In the genomic region with DNA sequence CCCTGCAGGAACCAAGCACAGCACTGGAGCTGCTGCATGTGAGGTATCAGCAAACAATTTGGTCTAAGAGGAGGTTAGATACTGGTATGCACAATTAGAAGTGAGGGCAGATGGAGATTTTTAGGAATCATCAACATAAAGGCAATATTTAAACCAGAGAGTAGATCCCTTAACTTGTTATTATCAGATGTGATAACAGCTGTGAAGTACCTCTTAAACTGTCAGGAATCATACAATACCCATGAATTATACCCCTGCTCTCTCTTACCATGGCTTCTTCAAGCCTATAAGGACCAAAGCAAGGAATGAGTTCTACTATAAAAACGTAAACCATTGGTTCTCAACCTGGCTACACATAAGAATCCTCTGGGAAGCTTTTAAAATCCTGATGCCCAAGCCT, we compare ENCODE assay signal across 17 cellular contexts. TPM values are rescaled to one million over a fixed set of nuclear protein-coding genes. Genes with fewer than 3 reads are reported as not detected.
DNase-seq lines count a peak whose midpoint lies in the region; ATAC-seq and TF ChIP-seq lines count a peak whose summit lies in the region.
"Had no signal": no experiment of that assay in that cellular context is flagged by ENCODE, and none has a peak within 500 bp of the region (broad histone marks: within the 10 kb centered on the region; RNA-seq: fewer than 3 reads in every experiment).

No MANE protein-coding gene starts in this region.

- no peak overlapping the region for H2AFZ ChIP-seq in mammary epithelial cell (ENCODE audit: low read depth, low read length)
- no peak overlapping the region for H2AFZ ChIP-seq in smooth muscle cell (ENCODE audit: low read depth)
- no peak overlapping the region for H2AFZ ChIP-seq in MM.1S (ENCODE audit: low read length)

- H3K4me1 ChIP-seq in mammary epithelial cell (ENCODE audit: insufficient read depth, low read length) (peaks cover 57% of the 10 kb centered on the region), Panc1 (ENCODE audit: control insufficient read depth, insufficient read depth, low read length) (peaks cover 48% of the 10 kb centered on the region), foreskin keratinocyte (peaks cover 38% of the 10 kb centered on the region), smooth muscle cell (ENCODE audit: low read depth) (peaks cover 35% of the 10 kb centered on the region), MM.1S (ENCODE audit: low read length) (no peaks in the 10 kb centered on the region)

- H3K9me3 Mint-ChIP-seq in MCF 10A (ENCODE audit: unreplicated experiment) (no peaks in the 10 kb centered on the region), WTC11 (no peaks in the 10 kb centered on the region)
- H3K9me3 Mint-ChIP-seq: CD4-positive, alpha-beta T cell had no signal

- H3F3A ChIP-seq in smooth muscle cell (ENCODE audit: low read depth) (peaks cover 44% of the 10 kb centered on the region), MM.1S (ENCODE audit: insufficient read depth, low read length) (no peaks in the 10 kb centered on the region)

- H3K36me3 Mint-ChIP-seq in MCF 10A (ENCODE audit: insufficient read depth, unreplicated experiment) (peaks cover 47% of the 10 kb centered on the region), WTC11 (peaks cover 20% of the 10 kb centered on the region)

- H3K4me3 Mint-ChIP-seq in MCF 10A (ENCODE audit: unreplicated experiment), result no peak overlapping the region
- H3K4me3 Mint-ChIP-seq in WTC11, result no peak overlapping the region
- H3K4me3 Mint-ChIP-seq: CD4-positive, alpha-beta T cell had no signal

- H3K79me2 ChIP-seq in mammary epithelial cell (ENCODE audit: insufficient read depth, low read length), result peaks cover 100% of the 10 kb centered on the region
- peaks cover 76% of the 10 kb centered on the region for H3K79me2 ChIP-seq in smooth muscle cell (ENCODE audit: low read depth)
- H3K79me2 ChIP-seq in MM.1S (ENCODE audit: low read length), result no peaks in the 10 kb centered on the region

- CTCF ChIA-PET in mammary epithelial cell (lab: Charles Lee; ENCODE audit: low non-redundant PET), result interaction anchor here (0.6 to 0.7 kb wide), 2 partner anchors 97 to 147 kb away, joined by 3 to 6 read pairs; no protein-coding TSS in a partner anchor
- CTCF ChIA-PET in MCF 10A (lab: Yijun Ruan, JAX), result interaction anchor here (0.6 to 4.0 kb wide), 6 partner anchors 11 to 388 kb away, joined by 3 to 28 read pairs (median 4); no protein-coding TSS in a partner anchor
- CTCF ChIA-PET in Panc1 (lab: Charles Lee), result interaction anchor here (0.7 to 1.2 kb wide), 2 partner anchors 48 to 97 kb away, joined by 3 read pairs; no protein-coding TSS in a partner anchor
- CTCF ChIA-PET in WTC11 (lab: Charles Lee), result interaction anchor here (1.3 kb wide), 1 partner anchor 48 kb away, joined by 4 read pairs; no protein-coding TSS in a partner anchor

- peak overlapping the region; percentile 15 for H3K9ac ChIP-seq in mammary epithelial cell (ENCODE audit: insufficient read depth, low read length)
- H3K9ac ChIP-seq in smooth muscle cell (ENCODE audit: low read depth), result no peak overlapping the region
- H3K9ac ChIP-seq in MM.1S (ENCODE audit: low read length), result no peak overlapping the region

- in situ Hi-C loops in mammary epithelial cell (cut with MboI; ENCODE audit: low sequenced_read_pairs in 2 of 2) (no loop called here), Panc1 (cut with HindIII; ENCODE audit: low pct_unique_long_range_greater_than_20kb, low sequenced_read_pairs) (no loop called here)

- peaks cover 35% of the 10 kb centered on the region for H3K36me3 ChIP-seq in mammary epithelial cell (ENCODE audit: insufficient read depth, low read length)
- H3K36me3 ChIP-seq in Panc1 (ENCODE audit: control insufficient read depth, insufficient read depth, low read length), result peaks cover 2% of the 10 kb centered on the region; the same call in 1 of the 2 replicates
- peaks cover 4% of the 10 kb centered on the region for H3K36me3 ChIP-seq in smooth muscle cell (ENCODE audit: low read depth)
- no peaks in the 10 kb centered on the region for H3K36me3 ChIP-seq in MM.1S (replicated peaks; ENCODE audit: insufficient read depth, low read length)

- BruUV-seq in mammary epithelial cell (replicated peaks; lab: Mats Ljungman, UMichigan) (no TSS peak), MCF 10A (replicated peaks; lab: Mats Ljungman, UMichigan) (no TSS peak), Panc1 (replicated peaks; lab: Mats Ljungman, UMichigan) (no TSS peak)

- H4K20me1 ChIP-seq in mammary epithelial cell (ENCODE audit: insufficient read depth, low read length), result peaks cover 24% of the 10 kb centered on the region
- H4K20me1 ChIP-seq in smooth muscle cell (ENCODE audit: low read depth), result peaks cover 77% of the 10 kb centered on the region
- H4K20me1 ChIP-seq in MM.1S (ENCODE audit: insufficient read depth, low read length), result no peaks in the 10 kb centered on the region

- dilution Hi-C loops in mammary epithelial cell (cut with HindIII; ENCODE audit: low sequenced_read_pairs), result no loop called here

- TF ChIP-seq CTCF in mammary epithelial cell (conservative IDR thresholded peaks at IDR 0.05 in 1 of 2, IDR thresholded peaks at IDR 0.05 in 1 of 2; ENCODE audit: extremely low read depth in 1 of 2, insufficient read depth in 1 of 2, low read depth in 1 of 2, low read length in 2 of 2) (no peak), MCF 10A (IDR thresholded peaks at IDR 0.05; ENCODE audit: unreplicated experiment) (no peak), Panc1 (IDR thresholded peaks at IDR 0.05) (no peak), foreskin keratinocyte (conservative IDR thresholded peaks at IDR 0.05) (no peak), smooth muscle cell (IDR thresholded peaks at IDR 0.05; ENCODE audit: borderline replicate concordance, insufficient read depth, poor library complexity, severe bottlenecking) (no peak), MM.1S (IDR thresholded peaks at IDR 0.05; ENCODE audit: low read length) (no peak), WTC11 (IDR thresholded peaks at IDR 0.05) (no peak)

- H3K27ac Mint-ChIP-seq in MCF 10A (ENCODE audit: low read depth, unreplicated experiment) (no peak overlapping the region), WTC11 (no peak overlapping the region)
- H3K27ac Mint-ChIP-seq: CD4-positive, alpha-beta T cell had no signal

- no peaks in the 10 kb centered on the region for H3K9me2 ChIP-seq in MM.1S (replicated peaks; ENCODE audit: insufficient read depth, low read length)

- ATAC-seq in Panc1 (no peak), foreskin keratinocyte (no peak), HG03097 (IDR thresholded peaks at IDR 0.05; ENCODE audit: low FRiP score, unreplicated experiment) (no peak), WTC11 (no peak)
- ATAC-seq: HCT116 had no signal

- H3K4me2 ChIP-seq in mammary epithelial cell (ENCODE audit: insufficient read depth, low read depth, low read length) (peak overlapping the region; percentile 95), smooth muscle cell (peak overlapping the region; percentile 87), MM.1S (ENCODE audit: low read depth, low read length) (no peak overlapping the region)

- DNase-seq in mammary epithelial cell, result no peak
- no peak for DNase-seq in MCF 10A (ENCODE audit: unreplicated experiment)
- DNase-seq in Panc1 (ENCODE audit: low read depth, low spot score), result no peak
- no peak for DNase-seq in foreskin keratinocyte
- DNase-seq in smooth muscle cell (lab: John Stamatoyannopoulos, UW; ENCODE audit: unreplicated experiment), result no peak
- no peak for DNase-seq in MM.1S
- no peak for DNase-seq in WTC11 (ENCODE audit: low spot score)
- DNase-seq: AML-193; CD4-positive, alpha-beta T cell; KG1; NCI-H1092 treated with DMSO at 0.1 percent for 48 hours; NCI-H1930; NCI-H2171; NCI-H510A treated with DMSO at 0.1 percent for 48 hours; RPMI8226 had no signal

- H3K4me3 ChIP-seq in mammary epithelial cell (replicated peaks in 1 of 3; ENCODE audit: insufficient read depth in 1 of 3, low read depth in 2 of 3, low read length in 3 of 3) (no peak overlapping the region), Panc1 (ENCODE audit: low read depth in 2 of 2, low read length in 2 of 2) (no peak overlapping the region), smooth muscle cell (no peak overlapping the region), MM.1S (ENCODE audit: low read length) (no peak overlapping the region)

- H3K27me3 Mint-ChIP-seq in MCF 10A (ENCODE audit: insufficient read depth, unreplicated experiment) (no peaks in the 10 kb centered on the region), WTC11 (ENCODE audit: low read depth) (peaks cover 20% of the 10 kb centered on the region)

- H3K27ac ChIP-seq in mammary epithelial cell (ENCODE audit: insufficient read depth, low read depth, low read length) (no peak overlapping the region), Panc1 (ENCODE audit: low read length) (peak overlapping the region; percentile 51; the same call in 1 of the 2 replicates), foreskin keratinocyte (peak overlapping the region; percentile 33), smooth muscle cell (ENCODE audit: low read depth) (peak overlapping the region; percentile 83), MM.1S (ENCODE audit: low read length) (no peak overlapping the region)

- intact Hi-C loops in mammary epithelial cell (cut with micrococcal nuclease), result no loop called here
- intact Hi-C loops in MCF 10A (cut with micrococcal nuclease), result no loop called here
- intact Hi-C loops in Panc1 (cut with micrococcal nuclease; ENCODE audit: unreplicated experiment), result no loop called here

- WGBS in mammary epithelial cell (ENCODE audit: low coverage, missing lambda C conversion rate), result 82% methylated on average over 1 of the region's 1 CpG
- 93% methylated on average over 1 of the region's 1 CpG for WGBS in smooth muscle cell (ENCODE audit: low lambda C conversion rate)

- H3K27me3 ChIP-seq in mammary epithelial cell (ENCODE audit: insufficient read depth, low read length) (no peaks in the 10 kb centered on the region), Panc1 (ENCODE audit: control insufficient read depth, insufficient read depth, low read length) (no peaks in the 10 kb centered on the region), foreskin keratinocyte (no peaks in the 10 kb centered on the region), smooth muscle cell (ENCODE audit: low read depth) (no peaks in the 10 kb centered on the region), MM.1S (replicated peaks; ENCODE audit: insufficient read depth, low read length) (no peaks in the 10 kb centered on the region; the same call in 1 of the 2 replicates)

- H3K4me1 Mint-ChIP-seq in MCF 10A (ENCODE audit: insufficient read depth, unreplicated experiment), result peaks cover 66% of the 10 kb centered on the region
- H3K4me1 Mint-ChIP-seq in WTC11, result peaks cover 41% of the 10 kb centered on the region

- POLR2A ChIA-PET in MCF 10A (lab: Yijun Ruan, JAX), result interaction anchor here (0.7 to 7.7 kb wide), 7 partner anchors 9 to 332 kb away, joined by 4 to 117 read pairs (median 44); partner anchors contain the start of gene DR1
- POLR2A ChIA-PET in Panc1 (lab: Charles Lee), result no interaction called here
- POLR2A ChIA-PET in WTC11 (lab: Charles Lee), result no interaction called here

- H3K9me3 ChIP-seq in mammary epithelial cell (replicated peaks; ENCODE audit: insufficient read depth, low read length) (no peaks in the 10 kb centered on the region), Panc1 (ENCODE audit: control insufficient read depth, insufficient read depth, low read depth, low read length) (no peaks in the 10 kb centered on the region), smooth muscle cell (replicated peaks; ENCODE audit: low read depth) (no peaks in the 10 kb centered on the region), MM.1S (replicated peaks; ENCODE audit: insufficient read depth, low read length) (no peaks in the 10 kb centered on the region)

RNA-seq across cellular contexts. Expression of gene BCAR3, which starts 3.9 kb away (rescaled TPM):
- total RNA-seq in mammary epithelial cell (100 to 1,000 TPM in 1 of 2 donors, 10 to 100 TPM in 1; 93.0 to 171 TPM), MCF 10A (2022) (83.6 and 130 TPM in 2 replicates), Panc1 (2021; ENCODE audit: unreplicated experiment) (33.9 TPM), foreskin keratinocyte (138 and 139 TPM in 2 replicates), smooth muscle cell (24.9 and 25.6 TPM in 2 replicates), WTC11 (2021) (9.3 to 14.8 TPM (median 9.6 TPM) in 3 replicates)
- polyA plus RNA-seq in mammary epithelial cell (123 TPM), foreskin keratinocyte (71.2 and 80.6 TPM in 2 replicates), smooth muscle cell (21.4 and 26.7 TPM in 2 replicates)
- 185 TPM for polyA minus RNA-seq in mammary epithelial cell
- 22.4 TPM for polyA plus RNA-seq in Panc1 (2012; ENCODE audit: insufficient read length)

Comparison
In these comparisons a context has a peak if more than half of its experiments do, and no peak if none do; other contexts are left out.
1. H3K27ac ChIP-seq: peak in Panc1 (single experiment), foreskin keratinocyte (single experiment) and smooth muscle cell (single experiment); none in mammary epithelial cell (single experiment) and MM.1S (single experiment).